In genomic region chr2:46967990-46968647, GRCh38 we compare ENCODE assay signal across 8 cellular contexts. TPM values are rescaled to one million over a fixed set of nuclear protein-coding genes. Genes with fewer than 3 reads are reported as not detected.
DNase-seq lines count a peak whose midpoint lies in the region; ATAC-seq and TF ChIP-seq lines count a peak whose summit lies in the region.

No MANE protein-coding gene starts in this region.

- ATAC-seq in foreskin keratinocyte = peak; percentile 76
- ATAC-seq in naive thymus-derived CD4-positive, alpha-beta T cell = no peak

- peak overlapping the region; percentile 94 for H3K27ac ChIP-seq in SK-N-MC
- peak overlapping the region; percentile 82 for H3K27ac ChIP-seq in foreskin keratinocyte
- H3K27ac ChIP-seq in rectal smooth muscle tissue (ENCODE audit: low read depth, low read length) = peak overlapping the region; percentile 59
- no peak overlapping the region for H3K27ac ChIP-seq in naive thymus-derived CD4-positive, alpha-beta T cell (ENCODE audit: low read depth, low read length)

- H3K4me3 ChIP-seq in SK-N-MC (peak overlapping the region; percentile 60), rectal smooth muscle tissue (ENCODE audit: low read length) (no peak overlapping the region)
- H3K4me3 ChIP-seq in naive thymus-derived CD4-positive, alpha-beta T cell (ENCODE audit: low read length) = no peak overlapping the region

- H3K9me3 Mint-ChIP-seq in naive thymus-derived CD4-positive, alpha-beta T cell = no peaks in the 10 kb centered on the region

- H3K36me3 ChIP-seq in SK-N-MC (ENCODE audit: insufficient read depth, low read length) = no peaks in the 10 kb centered on the region
- no peaks in the 10 kb centered on the region for H3K36me3 ChIP-seq in rectal smooth muscle tissue (ENCODE audit: control insufficient read depth, insufficient read depth, low read length)
- H3K36me3 ChIP-seq in naive thymus-derived CD4-positive, alpha-beta T cell (ENCODE audit: control insufficient read depth in 2 of 3, insufficient read depth in 3 of 3, low read length in 3 of 3) = peaks cover 0 to 4% (median 0%) of the 10 kb centered on the region in 3 experiments

- H3K4me1 Mint-ChIP-seq in naive thymus-derived CD4-positive, alpha-beta T cell = peaks cover 2 to 37% (median 23%) of the 10 kb centered on the region in 7 donors

- intact Hi-C loops in naive thymus-derived CD4-positive, alpha-beta T cell (cut with micrococcal nuclease) = no loop called here

- H3K27me3 Mint-ChIP-seq in naive thymus-derived CD4-positive, alpha-beta T cell = no peaks in the 10 kb centered on the region

- POLR2A ChIA-PET in HEK293T (lab: Yijun Ruan, JAX) = no interaction called here
- POLR2A ChIA-PET in naive thymus-derived CD4-positive, alpha-beta T cell (lab: Charles Lee) = no interaction called here

- CTCF ChIA-PET in HEK293T (lab: Yijun Ruan, JAX) = no interaction called here
- CTCF ChIA-PET in naive thymus-derived CD4-positive, alpha-beta T cell (lab: Charles Lee) = no interaction called here

- in situ Hi-C loops in GM13977 (cut with MboI; ENCODE audit: low pct_unique_long_range_greater_than_20kb, low sequenced_read_pairs, unreplicated experiment) = no loop called here

- no peak overlapping the region for H3K4me3 Mint-ChIP-seq in naive thymus-derived CD4-positive, alpha-beta T cell

- peaks cover 0 to 11% (median 5%) of the 10 kb centered on the region in 5 donors for H3K36me3 Mint-ChIP-seq in naive thymus-derived CD4-positive, alpha-beta T cell

- peak; percentile 34 for DNase-seq in COLO829 (ENCODE audit: low spot score)
- DNase-seq in SK-N-MC (ENCODE audit: low read depth, low spot score) = no peak
- peak; percentile 56 to 80 for DNase-seq in foreskin keratinocyte
- DNase-seq in HEK293T (ENCODE audit: extremely low spot score) = no peak
- no peak for DNase-seq in naive thymus-derived CD4-positive, alpha-beta T cell
- no peak for DNase-seq in NCI-H524 (lab: John Stamatoyannopoulos, UW)
- no peak for DNase-seq in GM13977 (ENCODE audit: low spot score)

- H3K9me3 ChIP-seq in SK-N-MC (ENCODE audit: low read depth, low read length) = no peaks in the 10 kb centered on the region
- no peaks in the 10 kb centered on the region for H3K9me3 ChIP-seq in naive thymus-derived CD4-positive, alpha-beta T cell (ENCODE audit: control insufficient read depth in 2 of 3, low read length in 3 of 3)

- H3K27me3 ChIP-seq in foreskin keratinocyte = no peaks in the 10 kb centered on the region
- no peaks in the 10 kb centered on the region for H3K27me3 ChIP-seq in rectal smooth muscle tissue (ENCODE audit: control insufficient read depth, insufficient read depth, low read length)
- H3K27me3 ChIP-seq in naive thymus-derived CD4-positive, alpha-beta T cell (ENCODE audit: control insufficient read depth in 2 of 2, insufficient read depth in 2 of 2, low read length in 2 of 2) = no peaks in the 10 kb centered on the region

- peaks cover 46% of the 10 kb centered on the region for H3K4me1 ChIP-seq in foreskin keratinocyte
- H3K4me1 ChIP-seq in rectal smooth muscle tissue (ENCODE audit: control insufficient read depth, insufficient read depth, low read length) = peaks cover 12% of the 10 kb centered on the region
- H3K4me1 ChIP-seq in naive thymus-derived CD4-positive, alpha-beta T cell (ENCODE audit: control insufficient read depth in 2 of 2, insufficient read depth in 2 of 2, low read length in 2 of 2) = no peaks in the 10 kb centered on the region

- peak overlapping the region in 1 of 9 donors; percentile 46 for H3K27ac Mint-ChIP-seq in naive thymus-derived CD4-positive, alpha-beta T cell

- peak overlapping the region; percentile 46 for H3K9ac ChIP-seq in SK-N-MC (ENCODE audit: insufficient read length)
- H3K9ac ChIP-seq in rectal smooth muscle tissue (ENCODE audit: low read length) = no peak overlapping the region

- TF ChIP-seq CTCF in foreskin keratinocyte (conservative IDR thresholded peaks at IDR 0.05) (no peak), GM13977 (IDR thresholded peaks at IDR 0.05; ENCODE audit: extremely low read depth, insufficient read depth, missing control alignments) (no peak)

TF ChIP-seq in HEK293T, 16 proteins besides CTCF, POLR2A, EP300 and RAD21:
- no peak for TF ChIP-seq FOXA1 (IDR thresholded peaks at IDR 0.05)
- TF ChIP-seq LEF1 (IDR thresholded peaks at IDR 0.05; ENCODE audit: borderline replicate concordance) = no peak
- TF ChIP-seq FOXM1 (IDR thresholded peaks at IDR 0.05; ENCODE audit: borderline replicate concordance) = no peak
- TF ChIP-seq PKNOX1 (IDR thresholded peaks at IDR 0.05) = no peak
- no peak for TF ChIP-seq ZNF384 (IDR thresholded peaks at IDR 0.05)
- TF ChIP-seq HDGF (IDR thresholded peaks at IDR 0.05; ENCODE audit: borderline replicate concordance) = no peak
- TF ChIP-seq ELF4 (IDR thresholded peaks at IDR 0.05) = no peak
- no peak for TF ChIP-seq BHLHE40 (IDR thresholded peaks at IDR 0.05; ENCODE audit: borderline replicate concordance)
- no peak for TF ChIP-seq NFRKB (IDR thresholded peaks at IDR 0.05)
- TF ChIP-seq ARNT (IDR thresholded peaks at IDR 0.05) = no peak
- no peak for TF ChIP-seq CTBP1 (IDR thresholded peaks at IDR 0.05; ENCODE audit: borderline replicate concordance)
- TF ChIP-seq FOXK2 (IDR thresholded peaks at IDR 0.05) = no peak
- TF ChIP-seq TARDBP (IDR thresholded peaks at IDR 0.05) = no peak
- TF ChIP-seq L3MBTL2 (conservative IDR thresholded peaks at IDR 0.05) = no peak
TF ChIP-seq in HEK293T: peak in this region for 0.

RNA-seq across cellular contexts. Expression of gene TTC7A, which starts 27.1 kb away (rescaled TPM):
- 18.2 and 19.5 TPM in 2 replicates for total RNA-seq in foreskin keratinocyte
- 11.2 and 11.9 TPM in 2 replicates for polyA plus RNA-seq in foreskin keratinocyte
- 10 to 100 TPM; 35.6 to 93.5 (median 43.6) TPM for total RNA-seq in naive thymus-derived CD4-positive, alpha-beta T cell
- 10 to 100 TPM in 1 of 2 donors, 1 to 10 TPM in 1; 6.7 to 13.9 TPM for polyA plus RNA-seq in naive thymus-derived CD4-positive, alpha-beta T cell

RNA-seq across cellular contexts. Expression of gene MCFD2, which starts 52.5 kb away (rescaled TPM):
- 74.7 and 83.4 TPM in 2 replicates for total RNA-seq in foreskin keratinocyte
- 36.6 and 45.8 TPM in 2 replicates for polyA plus RNA-seq in foreskin keratinocyte
- 10 to 100 TPM; 28.4 to 50.4 (median 47.6) TPM for total RNA-seq in naive thymus-derived CD4-positive, alpha-beta T cell
- 10 to 100 TPM; 28.8 to 32.2 TPM for polyA plus RNA-seq in naive thymus-derived CD4-positive, alpha-beta T cell

Comparison
In these comparisons a context has a peak if more than half of its experiments do, and no peak if none do; other contexts are left out.
1. DNase-seq: peak in COLO829 (single experiment) and foreskin keratinocyte (2 of 2); none in SK-N-MC (single experiment), HEK293T (single experiment), naive thymus-derived CD4-positive, alpha-beta T cell (0 of 9), NCI-H524 (0 of 2) and GM13977 (single experiment).